In the genomic region with DNA sequence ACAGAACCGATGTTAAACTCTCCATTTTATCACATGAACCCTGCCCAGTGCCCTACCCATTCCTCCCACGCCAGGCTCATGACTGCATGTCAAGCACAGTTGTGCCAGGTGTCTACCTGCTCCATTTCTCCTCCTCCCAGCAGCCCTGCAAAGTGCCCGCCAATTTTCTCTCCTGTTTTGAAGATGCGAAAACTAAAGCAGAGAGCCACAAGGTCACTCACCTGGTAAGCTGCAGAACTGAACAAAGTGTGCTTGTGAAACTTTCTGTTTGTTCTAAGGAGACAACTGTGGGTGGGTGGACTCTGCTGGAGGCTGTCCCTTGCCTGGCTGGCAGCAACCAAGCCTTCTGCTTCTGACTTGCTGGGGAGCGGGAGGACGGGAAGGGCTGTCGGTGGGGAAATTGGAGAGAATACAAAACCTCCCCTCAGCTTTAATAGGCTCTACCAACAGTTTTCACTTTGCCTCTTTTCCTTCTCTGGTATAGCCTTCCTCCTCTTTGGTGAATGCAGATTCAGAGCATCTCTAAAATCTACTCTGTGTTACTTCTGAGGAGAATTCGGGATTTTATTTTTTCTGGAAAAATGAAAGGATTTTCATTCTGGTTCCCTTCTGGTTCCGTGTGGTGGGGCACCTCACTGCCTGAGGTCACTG, we compare ENCODE assay signal across 1 cellular context.
A peak's percentile ranks its signal among the peaks of the same experiment; 100 is the strongest.
TF ChIP-seq lines count a peak whose summit lies in the region.

No MANE protein-coding gene starts in this region.

TF ChIP-seq in HepG2, 621 proteins besides CTCF, POLR2A, EP300 and RAD21 (continued from another document and continues in another):
- TF ChIP-seq, protein P1, sequence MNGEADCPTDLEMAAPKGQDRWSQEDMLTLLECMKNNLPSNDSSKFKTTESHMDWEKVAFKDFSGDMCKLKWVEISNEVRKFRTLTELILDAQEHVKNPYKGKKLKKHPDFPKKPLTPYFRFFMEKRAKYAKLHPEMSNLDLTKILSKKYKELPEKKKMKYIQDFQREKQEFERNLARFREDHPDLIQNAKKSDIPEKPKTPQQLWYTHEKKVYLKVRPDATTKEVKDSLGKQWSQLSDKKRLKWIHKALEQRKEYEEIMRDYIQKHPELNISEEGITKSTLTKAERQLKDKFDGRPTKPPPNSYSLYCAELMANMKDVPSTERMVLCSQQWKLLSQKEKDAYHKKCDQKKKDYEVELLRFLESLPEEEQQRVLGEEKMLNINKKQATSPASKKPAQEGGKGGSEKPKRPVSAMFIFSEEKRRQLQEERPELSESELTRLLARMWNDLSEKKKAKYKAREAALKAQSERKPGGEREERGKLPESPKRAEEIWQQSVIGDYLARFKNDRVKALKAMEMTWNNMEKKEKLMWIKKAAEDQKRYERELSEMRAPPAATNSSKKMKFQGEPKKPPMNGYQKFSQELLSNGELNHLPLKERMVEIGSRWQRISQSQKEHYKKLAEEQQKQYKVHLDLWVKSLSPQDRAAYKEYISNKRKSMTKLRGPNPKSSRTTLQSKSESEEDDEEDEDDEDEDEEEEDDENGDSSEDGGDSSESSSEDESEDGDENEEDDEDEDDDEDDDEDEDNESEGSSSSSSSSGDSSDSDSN (CRISPR knock-in tag; IDR thresholded peaks at IDR 0.05), result peak; percentile 43; the same call in 1 of the 2 replicates
- TF ChIP-seq SMAD9 (CRISPR knock-in tag; IDR thresholded peaks at IDR 0.05), result peak; percentile 36; the same call in 1 of the 2 replicates
- peak; percentile 64 for TF ChIP-seq XRCC5 (optimal IDR thresholded peaks at IDR 0.05; ENCODE audit: low read length)
- no peak for TF ChIP-seq HDAC6 (IDR thresholded peaks at IDR 0.05; ENCODE audit: low read depth, low read length)
- TF ChIP-seq ATF1 (CRISPR knock-in tag; IDR thresholded peaks at IDR 0.05), result no peak
- TF ChIP-seq, protein P2, sequence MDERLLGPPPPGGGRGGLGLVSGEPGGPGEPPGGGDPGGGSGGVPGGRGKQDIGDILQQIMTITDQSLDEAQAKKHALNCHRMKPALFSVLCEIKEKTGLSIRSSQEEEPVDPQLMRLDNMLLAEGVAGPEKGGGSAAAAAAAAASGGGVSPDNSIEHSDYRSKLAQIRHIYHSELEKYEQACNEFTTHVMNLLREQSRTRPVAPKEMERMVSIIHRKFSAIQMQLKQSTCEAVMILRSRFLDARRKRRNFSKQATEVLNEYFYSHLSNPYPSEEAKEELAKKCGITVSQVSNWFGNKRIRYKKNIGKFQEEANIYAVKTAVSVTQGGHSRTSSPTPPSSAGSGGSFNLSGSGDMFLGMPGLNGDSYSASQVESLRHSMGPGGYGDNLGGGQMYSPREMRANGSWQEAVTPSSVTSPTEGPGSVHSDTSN (CRISPR knock-in tag; IDR thresholded peaks at IDR 0.05), result no peak
- TF ChIP-seq SNAI1 (CRISPR knock-in tag; IDR thresholded peaks at IDR 0.05; ENCODE audit: borderline replicate concordance), result no peak
- TF ChIP-seq FLYWCH1 (CRISPR knock-in tag; IDR thresholded peaks at IDR 0.05), result no peak
- TF ChIP-seq, protein P3, sequence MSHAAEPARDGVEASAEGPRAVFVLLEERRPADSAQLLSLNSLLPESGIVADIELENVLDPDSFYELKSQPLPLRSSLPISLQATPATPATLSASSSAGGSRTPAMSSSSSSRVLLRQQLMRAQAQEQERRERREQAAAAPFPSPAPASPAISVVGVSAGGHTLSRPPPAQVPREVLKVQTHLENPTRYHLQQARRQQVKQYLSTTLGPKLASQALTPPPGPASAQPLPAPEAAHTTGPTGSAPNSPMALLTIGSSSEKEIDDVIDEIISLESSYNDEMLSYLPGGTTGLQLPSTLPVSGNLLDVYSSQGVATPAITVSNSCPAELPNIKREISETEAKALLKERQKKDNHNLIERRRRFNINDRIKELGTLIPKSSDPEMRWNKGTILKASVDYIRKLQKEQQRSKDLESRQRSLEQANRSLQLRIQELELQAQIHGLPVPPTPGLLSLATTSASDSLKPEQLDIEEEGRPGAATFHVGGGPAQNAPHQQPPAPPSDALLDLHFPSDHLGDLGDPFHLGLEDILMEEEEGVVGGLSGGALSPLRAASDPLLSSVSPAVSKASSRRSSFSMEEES (CRISPR knock-in tag; IDR thresholded peaks at IDR 0.05), result peak; percentile 47
- TF ChIP-seq, protein P4, sequence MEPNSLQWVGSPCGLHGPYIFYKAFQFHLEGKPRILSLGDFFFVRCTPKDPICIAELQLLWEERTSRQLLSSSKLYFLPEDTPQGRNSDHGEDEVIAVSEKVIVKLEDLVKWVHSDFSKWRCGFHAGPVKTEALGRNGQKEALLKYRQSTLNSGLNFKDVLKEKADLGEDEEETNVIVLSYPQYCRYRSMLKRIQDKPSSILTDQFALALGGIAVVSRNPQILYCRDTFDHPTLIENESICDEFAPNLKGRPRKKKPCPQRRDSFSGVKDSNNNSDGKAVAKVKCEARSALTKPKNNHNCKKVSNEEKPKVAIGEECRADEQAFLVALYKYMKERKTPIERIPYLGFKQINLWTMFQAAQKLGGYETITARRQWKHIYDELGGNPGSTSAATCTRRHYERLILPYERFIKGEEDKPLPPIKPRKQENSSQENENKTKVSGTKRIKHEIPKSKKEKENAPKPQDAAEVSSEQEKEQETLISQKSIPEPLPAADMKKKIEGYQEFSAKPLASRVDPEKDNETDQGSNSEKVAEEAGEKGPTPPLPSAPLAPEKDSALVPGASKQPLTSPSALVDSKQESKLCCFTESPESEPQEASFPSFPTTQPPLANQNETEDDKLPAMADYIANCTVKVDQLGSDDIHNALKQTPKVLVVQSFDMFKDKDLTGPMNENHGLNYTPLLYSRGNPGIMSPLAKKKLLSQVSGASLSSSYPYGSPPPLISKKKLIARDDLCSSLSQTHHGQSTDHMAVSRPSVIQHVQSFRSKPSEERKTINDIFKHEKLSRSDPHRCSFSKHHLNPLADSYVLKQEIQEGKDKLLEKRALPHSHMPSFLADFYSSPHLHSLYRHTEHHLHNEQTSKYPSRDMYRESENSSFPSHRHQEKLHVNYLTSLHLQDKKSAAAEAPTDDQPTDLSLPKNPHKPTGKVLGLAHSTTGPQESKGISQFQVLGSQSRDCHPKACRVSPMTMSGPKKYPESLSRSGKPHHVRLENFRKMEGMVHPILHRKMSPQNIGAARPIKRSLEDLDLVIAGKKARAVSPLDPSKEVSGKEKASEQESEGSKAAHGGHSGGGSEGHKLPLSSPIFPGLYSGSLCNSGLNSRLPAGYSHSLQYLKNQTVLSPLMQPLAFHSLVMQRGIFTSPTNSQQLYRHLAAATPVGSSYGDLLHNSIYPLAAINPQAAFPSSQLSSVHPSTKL (CRISPR knock-in tag; IDR thresholded peaks at IDR 0.05), result peak; percentile 81
- no peak for TF ChIP-seq ZNF101 (CRISPR knock-in tag; IDR thresholded peaks at IDR 0.05; ENCODE audit: borderline replicate concordance, low read depth)
- TF ChIP-seq RXRA (CRISPR knock-in tag; IDR thresholded peaks at IDR 0.05), result peak; percentile 25; the same call in 1 of the 2 replicates
- TF ChIP-seq, protein P5, sequence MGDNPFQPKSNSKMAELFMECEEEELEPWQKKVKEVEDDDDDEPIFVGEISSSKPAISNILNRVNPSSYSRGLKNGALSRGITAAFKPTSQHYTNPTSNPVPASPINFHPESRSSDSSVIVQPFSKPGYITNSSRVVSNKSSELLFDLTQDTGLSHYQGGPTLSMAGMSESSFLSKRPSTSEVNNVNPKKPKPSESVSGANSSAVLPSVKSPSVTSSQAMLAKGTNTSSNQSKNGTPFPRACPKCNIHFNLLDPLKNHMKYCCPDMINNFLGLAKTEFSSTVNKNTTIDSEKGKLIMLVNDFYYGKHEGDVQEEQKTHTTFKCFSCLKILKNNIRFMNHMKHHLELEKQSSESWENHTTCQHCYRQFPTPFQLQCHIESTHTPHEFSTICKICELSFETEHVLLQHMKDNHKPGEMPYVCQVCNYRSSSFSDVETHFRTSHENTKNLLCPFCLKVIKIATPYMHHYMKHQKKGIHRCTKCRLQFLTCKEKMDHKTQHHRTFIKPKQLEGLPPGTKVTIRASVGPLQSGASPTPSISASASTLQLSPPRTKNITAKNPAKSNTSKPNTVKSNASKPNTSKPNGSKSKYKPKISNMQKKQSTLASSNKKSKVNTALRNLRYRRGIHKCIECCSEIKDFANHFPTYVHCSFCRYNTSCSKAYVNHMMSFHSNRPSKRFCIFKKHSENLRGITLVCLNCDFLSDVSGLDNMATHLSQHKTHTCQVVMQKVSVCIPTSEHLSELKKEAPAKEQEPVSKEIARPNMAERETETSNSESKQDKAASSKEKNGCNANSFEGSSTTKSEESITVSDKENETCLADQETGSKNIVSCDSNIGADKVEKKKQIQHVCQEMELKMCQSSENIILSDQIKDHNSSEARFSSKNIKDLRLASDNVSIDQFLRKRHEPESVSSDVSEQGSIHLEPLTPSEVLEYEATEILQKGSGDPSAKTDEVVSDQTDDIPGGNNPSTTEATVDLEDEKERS (CRISPR knock-in tag; IDR thresholded peaks at IDR 0.05), result no peak
- TF ChIP-seq SALL1 (CRISPR knock-in tag; IDR thresholded peaks at IDR 0.05), result peak; percentile 71
- TF ChIP-seq ZNF3 (CRISPR knock-in tag; IDR thresholded peaks at IDR 0.05), result no peak
- TF ChIP-seq, protein P6, sequence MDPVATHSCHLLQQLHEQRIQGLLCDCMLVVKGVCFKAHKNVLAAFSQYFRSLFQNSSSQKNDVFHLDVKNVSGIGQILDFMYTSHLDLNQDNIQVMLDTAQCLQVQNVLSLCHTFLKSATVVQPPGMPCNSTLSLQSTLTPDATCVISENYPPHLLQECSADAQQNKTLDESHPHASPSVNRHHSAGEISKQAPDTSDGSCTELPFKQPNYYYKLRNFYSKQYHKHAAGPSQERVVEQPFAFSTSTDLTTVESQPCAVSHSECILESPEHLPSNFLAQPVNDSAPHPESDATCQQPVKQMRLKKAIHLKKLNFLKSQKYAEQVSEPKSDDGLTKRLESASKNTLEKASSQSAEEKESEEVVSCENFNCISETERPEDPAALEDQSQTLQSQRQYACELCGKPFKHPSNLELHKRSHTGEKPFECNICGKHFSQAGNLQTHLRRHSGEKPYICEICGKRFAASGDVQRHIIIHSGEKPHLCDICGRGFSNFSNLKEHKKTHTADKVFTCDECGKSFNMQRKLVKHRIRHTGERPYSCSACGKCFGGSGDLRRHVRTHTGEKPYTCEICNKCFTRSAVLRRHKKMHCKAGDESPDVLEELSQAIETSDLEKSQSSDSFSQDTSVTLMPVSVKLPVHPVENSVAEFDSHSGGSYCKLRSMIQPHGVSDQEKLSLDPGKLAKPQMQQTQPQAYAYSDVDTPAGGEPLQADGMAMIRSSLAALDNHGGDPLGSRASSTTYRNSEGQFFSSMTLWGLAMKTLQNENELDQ (CRISPR knock-in tag; IDR thresholded peaks at IDR 0.05; ENCODE audit: borderline replicate concordance), result no peak
- TF ChIP-seq, protein P7, sequence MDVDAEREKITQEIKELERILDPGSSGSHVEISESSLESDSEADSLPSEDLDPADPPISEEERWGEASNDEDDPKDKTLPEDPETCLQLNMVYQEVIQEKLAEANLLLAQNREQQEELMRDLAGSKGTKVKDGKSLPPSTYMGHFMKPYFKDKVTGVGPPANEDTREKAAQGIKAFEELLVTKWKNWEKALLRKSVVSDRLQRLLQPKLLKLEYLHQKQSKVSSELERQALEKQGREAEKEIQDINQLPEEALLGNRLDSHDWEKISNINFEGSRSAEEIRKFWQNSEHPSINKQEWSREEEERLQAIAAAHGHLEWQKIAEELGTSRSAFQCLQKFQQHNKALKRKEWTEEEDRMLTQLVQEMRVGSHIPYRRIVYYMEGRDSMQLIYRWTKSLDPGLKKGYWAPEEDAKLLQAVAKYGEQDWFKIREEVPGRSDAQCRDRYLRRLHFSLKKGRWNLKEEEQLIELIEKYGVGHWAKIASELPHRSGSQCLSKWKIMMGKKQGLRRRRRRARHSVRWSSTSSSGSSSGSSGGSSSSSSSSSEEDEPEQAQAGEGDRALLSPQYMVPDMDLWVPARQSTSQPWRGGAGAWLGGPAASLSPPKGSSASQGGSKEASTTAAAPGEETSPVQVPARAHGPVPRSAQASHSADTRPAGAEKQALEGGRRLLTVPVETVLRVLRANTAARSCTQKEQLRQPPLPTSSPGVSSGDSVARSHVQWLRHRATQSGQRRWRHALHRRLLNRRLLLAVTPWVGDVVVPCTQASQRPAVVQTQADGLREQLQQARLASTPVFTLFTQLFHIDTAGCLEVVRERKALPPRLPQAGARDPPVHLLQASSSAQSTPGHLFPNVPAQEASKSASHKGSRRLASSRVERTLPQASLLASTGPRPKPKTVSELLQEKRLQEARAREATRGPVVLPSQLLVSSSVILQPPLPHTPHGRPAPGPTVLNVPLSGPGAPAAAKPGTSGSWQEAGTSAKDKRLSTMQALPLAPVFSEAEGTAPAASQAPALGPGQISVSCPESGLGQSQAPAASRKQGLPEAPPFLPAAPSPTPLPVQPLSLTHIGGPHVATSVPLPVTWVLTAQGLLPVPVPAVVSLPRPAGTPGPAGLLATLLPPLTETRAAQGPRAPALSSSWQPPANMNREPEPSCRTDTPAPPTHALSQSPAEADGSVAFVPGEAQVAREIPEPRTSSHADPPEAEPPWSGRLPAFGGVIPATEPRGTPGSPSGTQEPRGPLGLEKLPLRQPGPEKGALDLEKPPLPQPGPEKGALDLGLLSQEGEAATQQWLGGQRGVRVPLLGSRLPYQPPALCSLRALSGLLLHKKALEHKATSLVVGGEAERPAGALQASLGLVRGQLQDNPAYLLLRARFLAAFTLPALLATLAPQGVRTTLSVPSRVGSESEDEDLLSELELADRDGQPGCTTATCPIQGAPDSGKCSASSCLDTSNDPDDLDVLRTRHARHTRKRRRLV (CRISPR knock-in tag; IDR thresholded peaks at IDR 0.05), result no peak
- TF ChIP-seq U2AF1 (optimal IDR thresholded peaks at IDR 0.05; ENCODE audit: low read depth, low read length), result no peak
- no peak for TF ChIP-seq KLF11 (CRISPR knock-in tag; IDR thresholded peaks at IDR 0.05)
- TF ChIP-seq PAX8 (CRISPR knock-in tag; IDR thresholded peaks at IDR 0.05; ENCODE audit: borderline replicate concordance), result no peak
- TF ChIP-seq KMT2A (CRISPR knock-in tag; IDR thresholded peaks at IDR 0.05), result peak; percentile 63; the same call in 1 of the 2 replicates
- peak; percentile 87 for TF ChIP-seq GATAD2A (CRISPR knock-in tag; IDR thresholded peaks at IDR 0.05)
- no peak for TF ChIP-seq ZSCAN12 (CRISPR knock-in tag; IDR thresholded peaks at IDR 0.05)
- no peak for TF ChIP-seq GTF2F1 (IDR thresholded peaks at IDR 0.05; ENCODE audit: low read length)
- TF ChIP-seq ZBTB20 (CRISPR knock-in tag; IDR thresholded peaks at IDR 0.05; ENCODE audit: borderline replicate concordance, low read depth), result no peak
- no peak for TF ChIP-seq ZNF549 (CRISPR knock-in tag; IDR thresholded peaks at IDR 0.05)
- TF ChIP-seq HOXD1 (CRISPR knock-in tag; IDR thresholded peaks at IDR 0.05), result 0 out of 2 replicates have a peak, but pooled peaks have one; percentile 29
- TF ChIP-seq MBNL3 (CRISPR knock-in tag; conservative IDR thresholded peaks at IDR 0.05), result no peak
- TF ChIP-seq JDP2 (CRISPR knock-in tag; IDR thresholded peaks at IDR 0.05; ENCODE audit: borderline replicate concordance), result no peak
- peak; percentile 72; the same call in 1 of the 2 replicates for TF ChIP-seq IRF2 (CRISPR knock-in tag; IDR thresholded peaks at IDR 0.05)
- TF ChIP-seq REL (CRISPR knock-in tag; conservative IDR thresholded peaks at IDR 0.05), result no peak
- no peak for TF ChIP-seq POLR2G (IDR thresholded peaks at IDR 0.05; ENCODE audit: low read depth, low read length)
- TF ChIP-seq FOXK1 (CRISPR knock-in tag; IDR thresholded peaks at IDR 0.05; ENCODE audit: borderline replicate concordance, low read depth), result no peak
